11 cellular contexts compared by ENCODE assay signal in genomic region chr1:19879227-19879626, GRCh38. TPM values are rescaled to one million over a fixed set of nuclear protein-coding genes. Genes with fewer than 3 reads are reported as not detected.
"Had no signal": no experiment of that assay in that cellular context is flagged by ENCODE, and none has a peak within 500 bp of the region (broad histone marks: within the 10 kb centered on the region; RNA-seq: fewer than 3 reads in every experiment).

No MANE protein-coding gene starts in this region.

- H3K4me3 ChIP-seq: GM23338 had no signal

- H3K4me2 ChIP-seq: GM23338 had no signal

- ATAC-seq: GM23338, HepG2 had no signal

- FAIRE-seq: H1, H54, HepG2 had no signal

- H3K27ac ChIP-seq: HL-60 had no signal

- DNase-seq: H9, HCEC 1CT, HFFc6, KG1 had no signal

RNA-seq across cellular contexts. Expression of gene PLA2G2E, which starts 44.2 kb away (rescaled TPM):
- total RNA-seq: GM23338, H1, H9, HepG2, HFFc6, HT1080 had no signal
- polyA plus RNA-seq: GM23338, H1, HepG2, IgD-negative memory B cell had no signal
